In genomic region chr12:1360812-1361211, GRCh38 we compare ENCODE assay signal across 15 cellular contexts.
DNase-seq lines count a peak whose midpoint lies in the region; ATAC-seq and TF ChIP-seq lines count a peak whose summit lies in the region.
"Had no signal": no experiment of that assay in that cellular context is flagged by ENCODE, and none has a peak within 500 bp of the region (broad histone marks: within the 10 kb centered on the region; RNA-seq: fewer than 3 reads in every experiment).

No MANE protein-coding gene starts in this region.

- H3K27ac Mint-ChIP-seq in HFFc6: peak overlapping the region; percentile 53
- H3K27ac Mint-ChIP-seq: brain had no signal

- peaks cover 3% of the 10 kb centered on the region; the same call in 1 of the 2 replicates for H3K27me3 Mint-ChIP-seq in HFFc6 (ENCODE audit: insufficient read depth)
- no peaks in the 10 kb centered on the region for H3K27me3 Mint-ChIP-seq in activated T-cell treated with anti-CD3 and anti-CD28 coated beads, Interleukin-2, amount 50 U/mL, for 4 hours (ENCODE audit: low read depth)
- H3K27me3 Mint-ChIP-seq: brain had no signal

- no peak for TF ChIP-seq CTCF in HFFc6 (IDR thresholded peaks at IDR 0.05)

- H3K4me3 Mint-ChIP-seq in HFFc6: peak overlapping the region; percentile 58
- H3K4me3 Mint-ChIP-seq in activated T-cell treated with anti-CD3 and anti-CD28 coated beads, Interleukin-2, amount 50 U/mL, for 4 hours: no peak overlapping the region
- H3K4me3 Mint-ChIP-seq: brain had no signal

- H3K36me3 Mint-ChIP-seq in HFFc6 (ENCODE audit: low read depth): peaks cover 19% of the 10 kb centered on the region
- H3K36me3 Mint-ChIP-seq in activated T-cell treated with anti-CD3 and anti-CD28 coated beads, Interleukin-2, amount 50 U/mL, for 4 hours (ENCODE audit: insufficient read depth): peaks cover 13% of the 10 kb centered on the region

- DNase-seq in A172 (ENCODE audit: low spot score) (peak; percentile 61), HFFc6 (peak; percentile 84), amniotic epithelial cell (ENCODE audit: low read depth) (peak; percentile 78), iris pigment epithelial cell (ENCODE audit: low read depth) (peak; percentile 72)
- DNase-seq in activated T-cell treated with anti-CD3 and anti-CD28 coated beads, Interleukin-2, amount 50 U/mL, for 4 hours: no peak
- DNase-seq: 8988T, GDM1, NCI-H2029, Peyer's patch, T-helper 1 cell had no signal

- H3K9me3 Mint-ChIP-seq in HFFc6: no peaks in the 10 kb centered on the region
- H3K9me3 Mint-ChIP-seq in activated T-cell treated with anti-CD3 and anti-CD28 coated beads, Interleukin-2, amount 50 U/mL, for 4 hours: peaks cover 5% of the 10 kb centered on the region
- H3K9me3 Mint-ChIP-seq: brain had no signal

- ATAC-seq in activated T-cell treated with anti-CD3 and anti-CD28 coated beads, Interleukin-2, amount 50 U/mL, for 4 hours: no peak
- no peak for ATAC-seq in GM19467 (IDR thresholded peaks at IDR 0.05; ENCODE audit: unreplicated experiment)
- no peak for ATAC-seq in GM19452 (IDR thresholded peaks at IDR 0.05; ENCODE audit: unreplicated experiment)
- ATAC-seq in HG02759 (IDR thresholded peaks at IDR 0.05; ENCODE audit: unreplicated experiment): no peak
- ATAC-seq: gastroesophageal sphincter had no signal

- H3K4me1 Mint-ChIP-seq in HFFc6 (ENCODE audit: low read depth): peaks cover 75% of the 10 kb centered on the region
- H3K4me1 Mint-ChIP-seq in activated T-cell treated with anti-CD3 and anti-CD28 coated beads, Interleukin-2, amount 50 U/mL, for 4 hours (ENCODE audit: low read depth): no peaks in the 10 kb centered on the region
